In genomic region chr4:108622828-108623227, GRCh38 we compare ENCODE assay signal across 12 cellular contexts. TPM values are rescaled to one million over a fixed set of nuclear protein-coding genes. Genes with fewer than 3 reads are reported as not detected.
DNase-seq lines count a peak whose midpoint lies in the region; ATAC-seq and TF ChIP-seq lines count a peak whose summit lies in the region.
"Had no signal": no experiment of that assay in that cellular context is flagged by ENCODE, and none has a peak within 500 bp of the region (broad histone marks: within the 10 kb centered on the region; RNA-seq: fewer than 3 reads in every experiment).

No MANE protein-coding gene starts in this region.

- H3K79me2 ChIP-seq in OCI-LY7 (ENCODE audit: insufficient read depth, low read depth, low read length) (peaks cover 60% of the 10 kb centered on the region), smooth muscle cell (ENCODE audit: low read depth) (peaks cover 46% of the 10 kb centered on the region)

- H3K4me3 Mint-ChIP-seq in activated T-cell treated with anti-CD3 and anti-CD28 coated beads, Interleukin-2, amount 50 U/mL, for 4 hours: peak overlapping the region; percentile 91
- peak overlapping the region; percentile 57 for H3K4me3 Mint-ChIP-seq in endothelial cell (ENCODE audit: unreplicated experiment)

- TF ChIP-seq CTCF in OCI-LY7 (conservative IDR thresholded peaks at IDR 0.05; ENCODE audit: low read length): no peak
- TF ChIP-seq CTCF in endothelial cell (IDR thresholded peaks at IDR 0.05; ENCODE audit: unreplicated experiment): no peak
- TF ChIP-seq CTCF in smooth muscle cell (IDR thresholded peaks at IDR 0.05; ENCODE audit: borderline replicate concordance, insufficient read depth, poor library complexity, severe bottlenecking): no peak
- TF ChIP-seq CTCF in tibial artery (IDR thresholded peaks at IDR 0.05): no peak

- peak overlapping the region; percentile 1 for H3K27ac Mint-ChIP-seq in endothelial cell (ENCODE audit: unreplicated experiment)

- no peaks in the 10 kb centered on the region for H3K27me3 Mint-ChIP-seq in activated T-cell treated with anti-CD3 and anti-CD28 coated beads, Interleukin-2, amount 50 U/mL, for 4 hours (ENCODE audit: low read depth)
- H3K27me3 Mint-ChIP-seq in endothelial cell (ENCODE audit: unreplicated experiment): peaks cover 7% of the 10 kb centered on the region

- peaks cover 14% of the 10 kb centered on the region for H3F3A ChIP-seq in smooth muscle cell (ENCODE audit: low read depth)

- peaks cover 48% of the 10 kb centered on the region for H3K36me3 Mint-ChIP-seq in activated T-cell treated with anti-CD3 and anti-CD28 coated beads, Interleukin-2, amount 50 U/mL, for 4 hours (ENCODE audit: insufficient read depth)
- peaks cover 23% of the 10 kb centered on the region for H3K36me3 Mint-ChIP-seq in endothelial cell (ENCODE audit: low read depth, unreplicated experiment)

- H3K9me3 ChIP-seq in OCI-LY7 (ENCODE audit: low read length): no peaks in the 10 kb centered on the region
- H3K9me3 ChIP-seq in smooth muscle cell (replicated peaks; ENCODE audit: low read depth): no peaks in the 10 kb centered on the region
- no peaks in the 10 kb centered on the region for H3K9me3 ChIP-seq in tibial artery

- H3K27ac ChIP-seq in OCI-LY7 (ENCODE audit: low read depth, low read length, poor library complexity, severe bottlenecking): no peak overlapping the region
- H3K27ac ChIP-seq in smooth muscle cell (ENCODE audit: low read depth): peak overlapping the region; percentile 80
- no peak overlapping the region for H3K27ac ChIP-seq in tibial artery

- H3K9me3 Mint-ChIP-seq in activated T-cell treated with anti-CD3 and anti-CD28 coated beads, Interleukin-2, amount 50 U/mL, for 4 hours: no peaks in the 10 kb centered on the region
- no peaks in the 10 kb centered on the region for H3K9me3 Mint-ChIP-seq in endothelial cell (ENCODE audit: unreplicated experiment)

- peaks cover 48% of the 10 kb centered on the region for H3K4me1 Mint-ChIP-seq in activated T-cell treated with anti-CD3 and anti-CD28 coated beads, Interleukin-2, amount 50 U/mL, for 4 hours (ENCODE audit: low read depth)
- H3K4me1 Mint-ChIP-seq in endothelial cell (ENCODE audit: unreplicated experiment): peaks cover 24% of the 10 kb centered on the region

- CTCF ChIA-PET in OCI-LY7 (lab: Charles Lee; ENCODE audit: unreplicated experiment): no interaction called here

- H3K4me1 ChIP-seq in OCI-LY7 (ENCODE audit: insufficient read depth, low read length, poor library complexity, severe bottlenecking) (peaks cover 45% of the 10 kb centered on the region), smooth muscle cell (ENCODE audit: low read depth) (peaks cover 22% of the 10 kb centered on the region), tibial artery (peaks cover 0 to 27% (median 16%) of the 10 kb centered on the region in 4 donors)

- POLR2A ChIA-PET in OCI-LY7 (lab: Charles Lee): interaction anchor here (1.5 kb wide), 1 partner anchor 27 kb away, joined by 5 read pairs; the partner anchor contains the start of gene OSTC

- no peak overlapping the region for H3K9ac ChIP-seq in smooth muscle cell (ENCODE audit: low read depth)

- no peaks in the 10 kb centered on the region for H3K9me2 ChIP-seq in OCI-LY7 (ENCODE audit: insufficient read depth, low read length)

- peaks cover 30% of the 10 kb centered on the region for H4K20me1 ChIP-seq in OCI-LY7 (ENCODE audit: insufficient read depth, low read length)
- peaks cover 69% of the 10 kb centered on the region for H4K20me1 ChIP-seq in smooth muscle cell (ENCODE audit: low read depth)

- H3K4me2 ChIP-seq in OCI-LY7 (ENCODE audit: low read length) (peak overlapping the region; percentile 84), smooth muscle cell (peak overlapping the region; percentile 94)

- H3K27me3 ChIP-seq in smooth muscle cell (ENCODE audit: low read depth): no peaks in the 10 kb centered on the region
- no peaks in the 10 kb centered on the region for H3K27me3 ChIP-seq in tibial artery

- ATAC-seq in activated T-cell treated with anti-CD3 and anti-CD28 coated beads, Interleukin-2, amount 50 U/mL, for 4 hours: no peak
- ATAC-seq: left lobe of liver had no signal

- H3K36me3 ChIP-seq in OCI-LY7 (ENCODE audit: insufficient read depth, low read length): peaks cover 72% of the 10 kb centered on the region
- H3K36me3 ChIP-seq in smooth muscle cell (ENCODE audit: low read depth): peaks cover 33% of the 10 kb centered on the region
- H3K36me3 ChIP-seq in tibial artery: peaks cover 56 to 60% (median 59%) of the 10 kb centered on the region in 3 donors

- H2AFZ ChIP-seq in OCI-LY7 (ENCODE audit: low read length) (no peak overlapping the region), smooth muscle cell (ENCODE audit: low read depth) (no peak overlapping the region)

- H3K4me3 ChIP-seq in OCI-LY7 (ENCODE audit: low read depth, low read length, poor library complexity, severe bottlenecking): peak overlapping the region; percentile 90
- peak overlapping the region; percentile 84 for H3K4me3 ChIP-seq in smooth muscle cell
- no peak overlapping the region for H3K4me3 ChIP-seq in tibial artery

- no peak for DNase-seq in activated T-cell treated with anti-CD3 and anti-CD28 coated beads, Interleukin-2, amount 50 U/mL, for 4 hours
- DNase-seq in activated T-cell treated with anti-CD3 and anti-CD28 coated beads for 4 hours: no peak
- DNase-seq in OCI-LY7 (ENCODE audit: low spot score): no peak
- no peak for DNase-seq in endothelial cell (ENCODE audit: low spot score)
- no peak for DNase-seq in smooth muscle cell (lab: John Stamatoyannopoulos, UW; ENCODE audit: unreplicated experiment)
- no peak for DNase-seq in tibial artery
- DNase-seq in stimulated activated CD4-positive, alpha-beta T cell treated with anti-CD3 and anti-CD28 coated beads, Interleukin-2, amount 100 ng/mL, for 48 hours: no peak
- DNase-seq in SIG-M5 (lab: John Stamatoyannopoulos, UW): no peak
- DNase-seq: activated CD4-positive, alpha-beta T cell treated with anti-CD3 and anti-CD28 coated beads for 48 hours; NCI-H187 treated with DMSO at 0.1 percent for 48 hours; retina had no signal

- intact Hi-C loops in OCI-LY7 (cut with micrococcal nuclease; ENCODE audit: unreplicated experiment): no loop called here
- intact Hi-C loops in tibial artery (cut with DNase I; ENCODE audit: low total_unique reads): loop anchor here (10.0 kb wide), 1 partner anchor 1192 kb away; the partner anchor contains the start of gene GAR1

- WGBS in smooth muscle cell (ENCODE audit: low lambda C conversion rate): 93% methylated on average over 5 of the region's 5 CpGs

- BruUV-seq in OCI-LY7 (replicated peaks; lab: Mats Ljungman, UMichigan): no TSS peak

RNA-seq across cellular contexts. Expression of gene RPL34, which starts 2.5 kb away (rescaled TPM):
- 1,000 to 10,000 TPM; 1,718 to 1,800 (median 1,758) TPM for total RNA-seq in activated T-cell treated with anti-CD3 and anti-CD28 coated beads, Interleukin-2, amount 50 U/mL, for 4 hours
- total RNA-seq in OCI-LY7 (2014; rRNA removed; shearing (Covaris generic)): 1,304 and 1,342 TPM in 2 replicates
- total RNA-seq in OCI-LY7 (2022) (1,118 and 1,187 TPM in 2 replicates), endothelial cell (ENCODE audit: unreplicated experiment) (1,233 TPM), smooth muscle cell (1,242 and 1,362 TPM in 2 replicates)
- polyA plus RNA-seq in smooth muscle cell: 695 and 819 TPM in 2 replicates

RNA-seq across cellular contexts. Expression of gene OSTC, which starts 27.6 kb away (rescaled TPM):
- 100 to 1,000 TPM; 101 to 105 (median 103) TPM for total RNA-seq in activated T-cell treated with anti-CD3 and anti-CD28 coated beads, Interleukin-2, amount 50 U/mL, for 4 hours
- 65.8 and 78.4 TPM in 2 replicates for total RNA-seq in OCI-LY7 (2014; rRNA removed; shearing (Covaris generic))
- total RNA-seq in OCI-LY7 (2022) (108 and 110 TPM in 2 replicates), endothelial cell (ENCODE audit: unreplicated experiment) (191 TPM), smooth muscle cell (765 and 825 TPM in 2 replicates)
- 607 and 754 TPM in 2 replicates for polyA plus RNA-seq in smooth muscle cell

Comparison
In these comparisons a context has a peak if more than half of its experiments do, and no peak if none do; other contexts are left out.
1. H3K4me3 ChIP-seq: peak in OCI-LY7 (single experiment) and smooth muscle cell (single experiment); none in tibial artery (0 of 2).